Comparison of ENCODE assay signal across 8 cellular contexts in genomic region chr7:150406311-150406564, GRCh38. TPM values are rescaled to one million over a fixed set of nuclear protein-coding genes. Genes with fewer than 3 reads are reported as not detected.
DNase-seq lines count a peak whose midpoint lies in the region; TF ChIP-seq lines count a peak whose summit lies in the region.

No MANE protein-coding gene starts in this region.

- H3K36me3 ChIP-seq in GM06990 (ENCODE audit: control insufficient read depth, insufficient read depth, low read length) (peaks cover 2% of the 10 kb centered on the region), esophagus muscularis mucosa (peaks cover 0 to 30% (median 12%) of the 10 kb centered on the region in 4 donors)

- no peaks in the 10 kb centered on the region for H3K9me3 Mint-ChIP-seq in progenitor cell of endocrine pancreas (ENCODE audit: low read depth)

- 8% methylated on average over 2 of the region's 2 CpGs for WGBS in esophagus muscularis mucosa

- no peak for TF ChIP-seq EP300 in esophagus muscularis mucosa (IDR thresholded peaks at IDR 0.05)

- H3K27me3 Mint-ChIP-seq in progenitor cell of endocrine pancreas = no peaks in the 10 kb centered on the region

- peak overlapping the region; percentile 94 for H3K4me3 Mint-ChIP-seq in progenitor cell of endocrine pancreas (ENCODE audit: low read depth)

- peaks cover 20 to 46% (median 34%) of the 10 kb centered on the region in 4 donors for H3K4me1 ChIP-seq in esophagus muscularis mucosa

- no peaks in the 10 kb centered on the region for H3K9me3 ChIP-seq in esophagus muscularis mucosa

- peaks cover 4% of the 10 kb centered on the region for H3K36me3 Mint-ChIP-seq in progenitor cell of endocrine pancreas (ENCODE audit: insufficient read depth)

- no peaks in the 10 kb centered on the region for H3K27me3 ChIP-seq in GM06990 (replicated peaks; ENCODE audit: control insufficient read depth, insufficient read depth, low read length)
- no peaks in the 10 kb centered on the region for H3K27me3 ChIP-seq in esophagus muscularis mucosa

- H3K4me3 ChIP-seq in GM06990 (replicated peaks; ENCODE audit: low read depth, low read length) (peak overlapping the region; percentile 74), esophagus muscularis mucosa (peak overlapping the region; percentile 73 to 86 (median 78))

- TF ChIP-seq CTCF in GM06990 (IDR thresholded peaks at IDR 0.05; ENCODE audit: insufficient read depth, low read length, poor library complexity, severe bottlenecking) = no peak
- no peak for TF ChIP-seq CTCF in esophagus muscularis mucosa (IDR thresholded peaks at IDR 0.05)
- TF ChIP-seq CTCF in progenitor cell of endocrine pancreas (IDR thresholded peaks at IDR 0.05; ENCODE audit: unreplicated experiment) = no peak

- peak overlapping the region; percentile 18 for H3K27ac Mint-ChIP-seq in progenitor cell of endocrine pancreas

- intact Hi-C loops in esophagus muscularis mucosa (cut with DNase I) = loop anchor here (5.0 kb wide), 1 partner anchor 39 kb away; the partner anchor contains the start of gene REPIN1

- peak overlapping the region; percentile 93 to 98 (median 96) for H3K27ac ChIP-seq in esophagus muscularis mucosa (replicated peaks in 1 of 4)

- peaks cover 34% of the 10 kb centered on the region for H3K4me1 Mint-ChIP-seq in progenitor cell of endocrine pancreas (ENCODE audit: low read depth)

- DNase-seq in GM06990 (ENCODE audit: extremely low read depth, insufficient read length) (no peak), RPMI8226 (peak; percentile 51), esophagus muscularis mucosa (ENCODE audit: extremely low spot score) (no peak), progenitor cell of endocrine pancreas (ENCODE audit: low spot score, unreplicated experiment) (no peak), NCI-H82 (lab: John Stamatoyannopoulos, UW) (no peak), HPDE6-E6E7 (ENCODE audit: extremely low spot score) (no peak), DMS79 treated with DMSO at 0.1 percent for 48 hours (lab: John Stamatoyannopoulos, UW) (no peak), NCI-H2029 (lab: John Stamatoyannopoulos, UW) (no peak)

- TF ChIP-seq POLR2A in esophagus muscularis mucosa (IDR thresholded peaks at IDR 0.05; ENCODE audit: low read depth) = no peak

RNA-seq across cellular contexts. Expression of gene ZNF775, which starts 27.1 kb away (rescaled TPM):
- total RNA-seq in esophagus muscularis mucosa = 10 to 100 TPM in 3 of 4 donors, 1 to 10 TPM in 1; 6.6 to 19.8 (median 15.0) TPM
- 10.8 and 13.4 TPM in 2 replicates for total RNA-seq in progenitor cell of endocrine pancreas

RNA-seq across cellular contexts. Expression of gene REPIN1, which starts 37.6 kb away (rescaled TPM):
- total RNA-seq in esophagus muscularis mucosa (100 to 1,000 TPM in 2 of 4 donors, 10 to 100 TPM in 2; 66.8 to 143 (median 97.7) TPM), progenitor cell of endocrine pancreas (148 and 153 TPM in 2 replicates)

RNA-seq across cellular contexts. Expression of gene GIMAP8, which starts 44.2 kb away (rescaled TPM):
- total RNA-seq in esophagus muscularis mucosa = 10 to 100 TPM in 3 of 4 donors, 1 to 10 TPM in 1; 7.1 to 18.5 (median 15.4) TPM
- not detected in 2 replicates for total RNA-seq in progenitor cell of endocrine pancreas
